Comparison of ENCODE assay signal across 22 cellular contexts in genomic region chr14:100803694-100804075, GRCh38. TPM values are rescaled to one million over a fixed set of nuclear protein-coding genes. Genes with fewer than 3 reads are reported as not detected.
A peak's percentile ranks its signal among the peaks of the same experiment; 100 is the strongest.
DNase-seq lines count a peak whose midpoint lies in the region; ATAC-seq, FAIRE-seq and TF ChIP-seq lines count a peak whose summit lies in the region.
"Had no signal": no experiment of that assay in that cellular context is flagged by ENCODE, and none has a peak within 500 bp of the region (broad histone marks: within the 10 kb centered on the region; RNA-seq: fewer than 3 reads in every experiment).

No MANE protein-coding gene starts in this region.

- H3K9ac ChIP-seq in NT2/D1 (ENCODE audit: insufficient read length, low read depth) (peak overlapping the region; percentile 3), kidney (ENCODE audit: low read length in 2 of 2) (no peak overlapping the region), PC-3 (ENCODE audit: low read length) (no peak overlapping the region)
- H3K9ac ChIP-seq: BLaER1 had no signal

- H3K79me2 ChIP-seq in PC-3 (ENCODE audit: low read length) = no peaks in the 10 kb centered on the region

- H3K27ac ChIP-seq in kidney (ENCODE audit: low read depth in 2 of 2, low read length in 2 of 2) (no peak overlapping the region), PC-3 (ENCODE audit: low read length) (no peak overlapping the region)
- H3K27ac ChIP-seq: BLaER1, HL-60 had no signal

- H3K4me2 ChIP-seq in PC-3 (ENCODE audit: low read length) = no peak overlapping the region
- H3K4me2 ChIP-seq: BLaER1 had no signal

- intact Hi-C loops in Right ventricle myocardium superior (cut with DNase I) (no loop called here), cardiac septum (cut with DNase I) (no loop called here), kidney (cut with DNase I) (no loop called here), PC-3 (cut with micrococcal nuclease) (no loop called here)

- H3K27me3 ChIP-seq in NT2/D1 (ENCODE audit: insufficient read depth, insufficient read length) (no peaks in the 10 kb centered on the region), PC-3 (ENCODE audit: low read length) (peaks cover 45% of the 10 kb centered on the region; the same call in 1 of the 2 replicates)
- H3K27me3 ChIP-seq: BLaER1 had no signal

- peak; percentile 24 for DNase-seq in Right ventricle myocardium superior
- DNase-seq in cardiac septum (ENCODE audit: low spot score) = no peak
- DNase-seq in NT2/D1 (ENCODE audit: low read depth, low spot score) = no peak
- DNase-seq in kidney = peak; percentile 57
- DNase-seq in omental fat pad (ENCODE audit: low spot score) = no peak
- no peak for DNase-seq in PC-3
- DNase-seq in T-helper 2 cell = no peak
- DNase-seq in NCI-H748 treated with DMSO at 0.1 percent for 48 hours (lab: John Stamatoyannopoulos, UW) = no peak
- DNase-seq: 8988T; CD4-positive, alpha-beta memory T cell; DMS153; DMS79; GDM1; H7; HFFc6 had no signal

- no peaks in the 10 kb centered on the region for H4K20me1 ChIP-seq in PC-3 (ENCODE audit: low read length)
- H4K20me1 ChIP-seq: BLaER1 had no signal

- POLR2A ChIA-PET in PC-3 (lab: Charles Lee; ENCODE audit: unreplicated experiment) = no interaction called here

- H3K9me2 ChIP-seq in PC-3 (replicated peaks; ENCODE audit: low read length) = no peaks in the 10 kb centered on the region

- H3F3A ChIP-seq in PC-3 (ENCODE audit: low read length, unreplicated experiment) = no peaks in the 10 kb centered on the region

- BruUV-seq in PC-3 (replicated peaks; lab: Mats Ljungman, UMichigan) = no TSS peak

- no peak for FAIRE-seq in kidney (lab: Jason Lieb, UNC)
- FAIRE-seq: GM12892, HTR-8/SVneo had no signal

- peaks cover 9% of the 10 kb centered on the region for H3K4me1 ChIP-seq in NT2/D1 (ENCODE audit: insufficient read depth, insufficient read length)
- H3K4me1 ChIP-seq in kidney (ENCODE audit: control insufficient read depth in 1 of 2, insufficient read depth in 1 of 2, low read depth in 1 of 2, low read length in 2 of 2) = no peaks in the 10 kb centered on the region
- H3K4me1 ChIP-seq in PC-3 (ENCODE audit: insufficient read depth, low read length) = no peaks in the 10 kb centered on the region

- no peak overlapping the region for H2AFZ ChIP-seq in PC-3 (ENCODE audit: low read length)

- H3K36me3 ChIP-seq in NT2/D1 (ENCODE audit: insufficient read depth, insufficient read length, low read length) (no peaks in the 10 kb centered on the region), kidney (ENCODE audit: control insufficient read depth in 1 of 2, insufficient read depth in 2 of 2, low read length in 2 of 2) (no peaks in the 10 kb centered on the region), PC-3 (ENCODE audit: low read depth, low read length) (no peaks in the 10 kb centered on the region)
- H3K36me3 ChIP-seq: BLaER1 had no signal

- no peak for ATAC-seq in Right ventricle myocardium superior (ENCODE audit: poor library complexity)
- ATAC-seq in omental fat pad (ENCODE audit: low FRiP score) = peak; percentile 20
- ATAC-seq in PC-3 = no peak
- ATAC-seq: HCT116 had no signal

- H3K4me3 ChIP-seq in NT2/D1 (ENCODE audit: insufficient read length, low read depth) = no peak overlapping the region
- no peak overlapping the region for H3K4me3 ChIP-seq in kidney (ENCODE audit: low read length in 2 of 2)
- H3K4me3 ChIP-seq in PC-3 (ENCODE audit: low read length) = no peak overlapping the region
- H3K4me3 ChIP-seq: BLaER1, GM23338 had no signal

- H3K9me3 ChIP-seq in NT2/D1 (ENCODE audit: insufficient read depth, low read length) (peaks cover 16% of the 10 kb centered on the region; the same call in 1 of the 2 replicates), kidney (ENCODE audit: control insufficient read depth in 1 of 2, low read length in 2 of 2) (peaks cover 2 to 7% of the 10 kb centered on the region in 2 donors), PC-3 (ENCODE audit: low read length) (no peaks in the 10 kb centered on the region)

- TF ChIP-seq CTCF in kidney (IDR thresholded peaks at IDR 0.05; ENCODE audit: borderline replicate concordance, extremely low read depth, insufficient read depth) = no peak
- no peak for TF ChIP-seq CTCF in omental fat pad (IDR thresholded peaks at IDR 0.05)
- TF ChIP-seq CTCF in PC-3 (conservative IDR thresholded peaks at IDR 0.05; ENCODE audit: low read depth, low read length) = no peak

- CTCF ChIA-PET in PC-3 (lab: Charles Lee) = no interaction called here

RNA-seq across cellular contexts. Expression of gene MEG3, which starts 22.2 kb away (rescaled TPM):
- total RNA-seq in Right ventricle myocardium superior (24.7 TPM), cardiac septum (25.4 TPM), kidney (24.0 TPM), omental fat pad (100 to 1,000 TPM in 3 of 4 donors, 10 to 100 TPM in 1; 34.9 to 169 (median 117) TPM), PC-3 (2014; rRNA removed) (not detected in 2 replicates)
- polyA plus RNA-seq in kidney (ENCODE audit: insufficient read depth, low read depth, low replicate concordance) = 29.6 TPM
- total RNA-seq: CD4-positive, alpha-beta memory T cell; GM23338 had no signal
- polyA plus RNA-seq: CD14-positive monocyte; CD4-positive, alpha-beta memory T cell; GM23338 had no signal

Comparison
In these comparisons a context has a peak if more than half of its experiments do, and no peak if none do; other contexts are left out.
1. DNase-seq: peak in Right ventricle myocardium superior (single experiment) and kidney (single experiment); none in cardiac septum (single experiment), NT2/D1 (single experiment), omental fat pad (single experiment), PC-3 (single experiment), T-helper 2 cell (0 of 5) and NCI-H748 treated with DMSO at 0.1 percent for 48 hours (single experiment).
2. RNA of gene MEG3, which starts 22.2 kb away (total RNA-seq): 34.9 to 169 TPM in omental fat pad, 25.4 TPM in cardiac septum (single experiment), 24.7 TPM in Right ventricle myocardium superior (single experiment) and 24.0 TPM in kidney (single experiment); not detected in PC-3; every median in the first group is over 10 times any median in the second.